Comparison of ENCODE assay signal across 13 cellular contexts in genomic region chr4:19010766-19011165, GRCh38.
A peak's percentile ranks its signal among the peaks of the same experiment; 100 is the strongest.
DNase-seq lines count a peak whose midpoint lies in the region; ATAC-seq and TF ChIP-seq lines count a peak whose summit lies in the region.
"Had no signal": no experiment of that assay in that cellular context is flagged by ENCODE, and none has a peak within 500 bp of the region (broad histone marks: within the 10 kb centered on the region; RNA-seq: fewer than 3 reads in every experiment).

No MANE protein-coding gene starts in this region.

- H3K27me3 ChIP-seq in right atrium auricular region = no peaks in the 10 kb centered on the region

- peaks cover 5% of the 10 kb centered on the region; the same call in 1 of the 2 replicates for H3K36me3 Mint-ChIP-seq in WTC11

- intact Hi-C loops in Right ventricle myocardium superior (cut with DNase I) = no loop called here

- 27 to 57% methylated on average over 1 of the region's 2 CpGs for WGBS in mesodermal cell (ENCODE audit: insufficient coverage in 2 of 2), 2 experiments

- H3K36me3 ChIP-seq in right atrium auricular region (no peaks in the 10 kb centered on the region), mesodermal cell (ENCODE audit: control insufficient read depth, insufficient read depth, low read length) (no peaks in the 10 kb centered on the region)

- no peaks in the 10 kb centered on the region for H3K27me3 Mint-ChIP-seq in WTC11 (ENCODE audit: low read depth)
- H3K27me3 Mint-ChIP-seq: CD4-positive, CD25-positive, alpha-beta regulatory T cell had no signal

- no peak for TF ChIP-seq CTCF in right atrium auricular region (IDR thresholded peaks at IDR 0.05)
- no peak for TF ChIP-seq CTCF in WTC11 (IDR thresholded peaks at IDR 0.05)

- POLR2A ChIA-PET in WTC11 (lab: Charles Lee) = no interaction called here

- peak; percentile 49 for ATAC-seq in Right ventricle myocardium superior (ENCODE audit: poor library complexity)
- ATAC-seq in WTC11 = peak; percentile 78
- no peak for ATAC-seq in GM21576 (IDR thresholded peaks at IDR 0.05; ENCODE audit: unreplicated experiment)

- H3K4me1 Mint-ChIP-seq in WTC11 = peaks cover 21% of the 10 kb centered on the region
- H3K4me1 Mint-ChIP-seq: CD4-positive, CD25-positive, alpha-beta regulatory T cell had no signal

- H3K9me3 ChIP-seq in right atrium auricular region (no peaks in the 10 kb centered on the region), mesodermal cell (ENCODE audit: control insufficient read depth, low read length) (no peaks in the 10 kb centered on the region)
- H3K9me3 ChIP-seq: SK-N-SH had no signal

- H3K27ac Mint-ChIP-seq in WTC11 = peak overlapping the region; percentile 71; the same call in 1 of the 2 replicates
- H3K27ac Mint-ChIP-seq: CD4-positive, CD25-positive, alpha-beta regulatory T cell had no signal

- H3K4me1 ChIP-seq in right atrium auricular region = no peaks in the 10 kb centered on the region
- no peaks in the 10 kb centered on the region for H3K4me1 ChIP-seq in mesodermal cell (ENCODE audit: control insufficient read depth, insufficient read depth, low read length, poor library complexity, severe bottlenecking)

- CTCF ChIA-PET in WTC11 (lab: Charles Lee) = no interaction called here

- H3K27ac ChIP-seq in right atrium auricular region (no peak overlapping the region), mesodermal cell (ENCODE audit: low read depth, low read length, severe bottlenecking) (peak overlapping the region; percentile 33)
- H3K27ac ChIP-seq: PC-9 had no signal

- no peak overlapping the region for H3K4me3 Mint-ChIP-seq in WTC11
- H3K4me3 Mint-ChIP-seq: CD4-positive, CD25-positive, alpha-beta regulatory T cell had no signal

- H3K4me3 ChIP-seq in right atrium auricular region (no peak overlapping the region), mesodermal cell (ENCODE audit: extremely low read depth, insufficient read depth, low read length, poor library complexity, severe bottlenecking) (no peak overlapping the region)
- H3K4me3 ChIP-seq: PC-9 had no signal

- DNase-seq in Right ventricle myocardium superior (no peak), right atrium auricular region (ENCODE audit: low spot score) (no peak), WTC11 (ENCODE audit: low spot score) (no peak), HuH-7.5 (ENCODE audit: low spot score) (no peak), NCI-H69 (lab: John Stamatoyannopoulos, UW) (no peak)
- DNase-seq: AML-193; CD4-positive, CD25-positive, alpha-beta regulatory T cell; KBM-7; NCI-H510A treated with DMSO at 0.1 percent for 48 hours; PC-9; SK-N-SH had no signal

- peaks cover 9% of the 10 kb centered on the region for H3K9me3 Mint-ChIP-seq in WTC11

TF ChIP-seq in WTC11, 78 proteins besides CTCF, POLR2A, EP300 and RAD21 (continues in another document):
- TF ChIP-seq E2F4 (CRISPR knock-in tag; IDR thresholded peaks at IDR 0.05; ENCODE audit: borderline replicate concordance, low read depth) (no peak), NR3C1 (CRISPR knock-in tag; conservative IDR thresholded peaks at IDR 0.05; ENCODE audit: low read depth) (no peak), ARID4B (CRISPR knock-in tag; IDR thresholded peaks at IDR 0.05; ENCODE audit: borderline replicate concordance) (no peak), USF2 (CRISPR knock-in tag; IDR thresholded peaks at IDR 0.05) (no peak), HMGXB4 (CRISPR knock-in tag; IDR thresholded peaks at IDR 0.05) (no peak), ETV6 (CRISPR knock-in tag; IDR thresholded peaks at IDR 0.05) (no peak), SMAD4 (CRISPR knock-in tag; IDR thresholded peaks at IDR 0.05) (no peak), TP53 (CRISPR knock-in tag; IDR thresholded peaks at IDR 0.05) (no peak), RELA (CRISPR knock-in tag; IDR thresholded peaks at IDR 0.05; ENCODE audit: borderline replicate concordance) (no peak), ZBTB21 (CRISPR knock-in tag; IDR thresholded peaks at IDR 0.05; ENCODE audit: borderline replicate concordance) (no peak), SP1 (CRISPR knock-in tag; conservative IDR thresholded peaks at IDR 0.05) (no peak), ZNF425 (CRISPR knock-in tag; conservative IDR thresholded peaks at IDR 0.05) (no peak), NR2C2 (CRISPR knock-in tag; IDR thresholded peaks at IDR 0.05) (no peak), ZNF219 (CRISPR knock-in tag; IDR thresholded peaks at IDR 0.05; ENCODE audit: borderline replicate concordance) (no peak), IRF2 (CRISPR knock-in tag; IDR thresholded peaks at IDR 0.05; ENCODE audit: borderline replicate concordance, low read depth) (no peak), HMGA2 (CRISPR knock-in tag; IDR thresholded peaks at IDR 0.05) (no peak), PRRX2 (CRISPR knock-in tag; IDR thresholded peaks at IDR 0.05) (no peak), JAZF1 (CRISPR knock-in tag; IDR thresholded peaks at IDR 0.05) (no peak)
